Comparison of ENCODE assay signal across 13 cellular contexts in genomic region chr11:83725718-83726117, GRCh38.
A peak's percentile ranks its signal among the peaks of the same experiment; 100 is the strongest.
DNase-seq lines count a peak whose midpoint lies in the region; ATAC-seq and TF ChIP-seq lines count a peak whose summit lies in the region.
"Had no signal": no experiment of that assay in that cellular context is flagged by ENCODE, and none has a peak within 500 bp of the region (broad histone marks: within the 10 kb centered on the region; RNA-seq: fewer than 3 reads in every experiment).

No MANE protein-coding gene starts in this region.

- no peak overlapping the region for H3K4me3 ChIP-seq in fibroblast of the aortic adventitia (ENCODE audit: low read depth, low read length)
- H3K4me3 ChIP-seq in thyroid gland (replicated peaks in 1 of 3) = no peak overlapping the region

- 31 to 33% methylated on average over 4 of the region's 4 CpGs for WGBS in thyroid gland, 2 donors

- TF ChIP-seq CTCF in fibroblast of the aortic adventitia (IDR thresholded peaks at IDR 0.05; ENCODE audit: insufficient read depth, low read length) (no peak), thyroid gland (IDR thresholded peaks at IDR 0.05) (no peak)

- TF ChIP-seq POLR2A in thyroid gland (IDR thresholded peaks at IDR 0.05) = no peak

- H3K36me3 ChIP-seq in thyroid gland = no peaks in the 10 kb centered on the region
- H3K36me3 ChIP-seq: neutrophil had no signal

- H3K27me3 ChIP-seq in thyroid gland = no peaks in the 10 kb centered on the region

- ATAC-seq in GM19351 (IDR thresholded peaks at IDR 0.05; ENCODE audit: unreplicated experiment) = peak; percentile 49
- peak; percentile 64 for ATAC-seq in HG03565 (IDR thresholded peaks at IDR 0.05; ENCODE audit: unreplicated experiment)
- ATAC-seq: activated T-cell treated with anti-CD3 and anti-CD28 coated beads, Interleukin-2, amount 50 U/mL, for 4 hours had no signal

- peak; percentile 10 for DNase-seq in fibroblast of the aortic adventitia (ENCODE audit: low read depth)
- peak; percentile 55 to 67 for DNase-seq in thyroid gland
- DNase-seq in activated T-cell treated with anti-CD3 and anti-CD28 coated beads for 4 hours = no peak
- DNase-seq in SW480 (ENCODE audit: low spot score) = no peak
- no peak for DNase-seq in posterior cingulate gyrus
- DNase-seq: activated T-cell treated with anti-CD3 and anti-CD28 coated beads, Interleukin-2, amount 50 U/mL, for 4 hours; immature natural killer cell; NCI-H82; SIG-M5; stimulated activated CD4-positive, alpha-beta T cell treated with anti-CD3 and anti-CD28 coated beads, Interleukin-15, amount 100 ng/mL, for 24 hours had no signal

- peaks cover 16 to 31% of the 10 kb centered on the region in 2 donors for H3K4me1 ChIP-seq in thyroid gland

- H3K9me3 ChIP-seq in thyroid gland = no peaks in the 10 kb centered on the region
- H3K9me3 ChIP-seq: neutrophil had no signal

- H3K27ac ChIP-seq in thyroid gland = peak overlapping the region; percentile 65 to 82 (median 79)
- H3K27ac ChIP-seq: neutrophil had no signal

- intact Hi-C loops in thyroid gland (cut with DNase I) (no loop called here), posterior cingulate gyrus (cut with DNase I) (loop anchor here (10.0 kb wide), 1 partner anchor 89 kb away; no protein-coding TSS in a partner anchor)

Comparison
In these comparisons a context has a peak if more than half of its experiments do, and no peak if none do; other contexts are left out.
1. DNase-seq: peak in fibroblast of the aortic adventitia (single experiment) and thyroid gland (2 of 2); none in activated T-cell treated with anti-CD3 and anti-CD28 coated beads for 4 hours (single experiment), SW480 (single experiment) and posterior cingulate gyrus (0 of 10).